Comparison of ENCODE assay signal across 1 cellular context in the genomic region with DNA sequence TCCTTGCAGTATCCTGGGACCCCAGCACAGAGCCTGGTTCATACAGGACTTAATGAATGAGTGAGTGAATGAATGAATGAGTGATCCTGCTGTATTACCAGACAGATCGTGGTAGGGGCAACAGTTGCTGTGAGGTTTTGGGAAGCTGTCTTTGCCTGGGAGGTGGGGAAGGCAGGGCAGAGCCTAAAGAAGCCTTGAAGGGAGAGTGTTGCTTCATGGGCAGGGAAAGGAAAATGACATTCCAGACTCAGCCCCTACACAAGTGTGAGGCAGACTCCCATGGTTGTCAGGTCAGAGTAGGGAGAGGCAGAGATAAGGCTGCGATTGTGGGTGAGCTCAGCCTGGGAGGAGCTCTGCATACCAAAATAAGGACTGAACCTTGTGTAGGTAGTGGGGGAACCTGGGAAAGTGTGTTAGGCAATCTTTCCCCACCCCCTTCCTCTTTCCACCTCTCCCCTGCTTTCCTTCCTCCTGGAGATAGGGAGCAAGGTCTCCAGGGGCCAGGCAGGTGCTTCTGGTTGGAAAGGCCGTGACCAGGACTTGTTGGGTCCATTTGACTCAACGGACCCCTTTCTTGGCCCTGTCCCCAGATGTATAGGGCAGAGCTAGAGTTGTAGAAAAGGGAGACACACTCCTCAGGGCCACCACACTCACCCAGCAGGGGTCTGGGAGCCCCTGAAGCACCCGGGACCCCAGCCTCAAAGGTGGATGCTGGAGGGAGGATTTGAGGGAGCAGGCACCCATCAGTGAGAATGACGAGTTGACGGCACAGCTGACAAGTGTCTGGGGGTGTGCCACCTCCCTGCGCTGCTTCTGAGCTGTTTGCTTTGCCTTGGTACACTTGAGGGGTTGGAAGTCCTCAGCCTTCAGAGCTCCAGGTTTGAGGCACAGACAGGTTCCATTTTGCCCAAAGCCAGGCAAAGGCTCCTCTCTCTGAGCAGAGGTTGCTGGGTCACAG.
A peak's percentile ranks its signal among the peaks of the same experiment; 100 is the strongest.
TF ChIP-seq lines count a peak whose summit lies in the region.

No MANE protein-coding gene starts in this region.

TF ChIP-seq in HepG2, 621 proteins besides CTCF, POLR2A, EP300 and RAD21 (continued from another document and continues in another):
- 0 out of 2 replicates have a peak, but pooled peaks have one; percentile 49 for TF ChIP-seq AKAP8 (CRISPR knock-in tag; IDR thresholded peaks at IDR 0.05)
- TF ChIP-seq ZFP36 (IDR thresholded peaks at IDR 0.05; ENCODE audit: borderline replicate concordance, low read depth, low read length, partially characterized antibody), result no peak
- TF ChIP-seq EZH2 (conservative IDR thresholded peaks at IDR 0.05; ENCODE audit: low read depth, low read length), result no peak
- 0 out of 2 replicates have a peak, but pooled peaks have one; percentile 80 for TF ChIP-seq ZNF136 (CRISPR knock-in tag; IDR thresholded peaks at IDR 0.05; ENCODE audit: low read depth)
- no peak for TF ChIP-seq ZNF20 (CRISPR knock-in tag; IDR thresholded peaks at IDR 0.05)
- TF ChIP-seq, protein P1, sequence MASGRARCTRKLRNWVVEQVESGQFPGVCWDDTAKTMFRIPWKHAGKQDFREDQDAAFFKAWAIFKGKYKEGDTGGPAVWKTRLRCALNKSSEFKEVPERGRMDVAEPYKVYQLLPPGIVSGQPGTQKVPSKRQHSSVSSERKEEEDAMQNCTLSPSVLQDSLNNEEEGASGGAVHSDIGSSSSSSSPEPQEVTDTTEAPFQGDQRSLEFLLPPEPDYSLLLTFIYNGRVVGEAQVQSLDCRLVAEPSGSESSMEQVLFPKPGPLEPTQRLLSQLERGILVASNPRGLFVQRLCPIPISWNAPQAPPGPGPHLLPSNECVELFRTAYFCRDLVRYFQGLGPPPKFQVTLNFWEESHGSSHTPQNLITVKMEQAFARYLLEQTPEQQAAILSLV (CRISPR knock-in tag; IDR thresholded peaks at IDR 0.05; ENCODE audit: borderline replicate concordance), result no peak; the same call in 1 of the 2 replicates
- TF ChIP-seq, protein P2, sequence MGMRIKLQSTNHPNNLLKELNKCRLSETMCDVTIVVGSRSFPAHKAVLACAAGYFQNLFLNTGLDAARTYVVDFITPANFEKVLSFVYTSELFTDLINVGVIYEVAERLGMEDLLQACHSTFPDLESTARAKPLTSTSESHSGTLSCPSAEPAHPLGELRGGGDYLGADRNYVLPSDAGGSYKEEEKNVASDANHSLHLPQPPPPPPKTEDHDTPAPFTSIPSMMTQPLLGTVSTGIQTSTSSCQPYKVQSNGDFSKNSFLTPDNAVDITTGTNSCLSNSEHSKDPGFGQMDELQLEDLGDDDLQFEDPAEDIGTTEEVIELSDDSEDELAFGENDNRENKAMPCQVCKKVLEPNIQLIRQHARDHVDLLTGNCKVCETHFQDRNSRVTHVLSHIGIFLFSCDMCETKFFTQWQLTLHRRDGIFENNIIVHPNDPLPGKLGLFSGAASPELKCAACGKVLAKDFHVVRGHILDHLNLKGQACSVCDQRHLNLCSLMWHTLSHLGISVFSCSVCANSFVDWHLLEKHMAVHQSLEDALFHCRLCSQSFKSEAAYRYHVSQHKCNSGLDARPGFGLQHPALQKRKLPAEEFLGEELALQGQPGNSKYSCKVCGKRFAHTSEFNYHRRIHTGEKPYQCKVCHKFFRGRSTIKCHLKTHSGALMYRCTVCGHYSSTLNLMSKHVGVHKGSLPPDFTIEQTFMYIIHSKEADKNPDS (CRISPR knock-in tag; IDR thresholded peaks at IDR 0.05), result peak; percentile 65; the same call in 1 of the 2 replicates
- no peak for TF ChIP-seq SATB2 (CRISPR knock-in tag; IDR thresholded peaks at IDR 0.05)
- 0 out of 2 replicates have a peak, but pooled peaks have one; percentile 7 for TF ChIP-seq ZNF644 (CRISPR knock-in tag; IDR thresholded peaks at IDR 0.05; ENCODE audit: low read depth)
- no peak for TF ChIP-seq ZNF674 (CRISPR knock-in tag; IDR thresholded peaks at IDR 0.05; ENCODE audit: low read depth)
- TF ChIP-seq, protein P3, sequence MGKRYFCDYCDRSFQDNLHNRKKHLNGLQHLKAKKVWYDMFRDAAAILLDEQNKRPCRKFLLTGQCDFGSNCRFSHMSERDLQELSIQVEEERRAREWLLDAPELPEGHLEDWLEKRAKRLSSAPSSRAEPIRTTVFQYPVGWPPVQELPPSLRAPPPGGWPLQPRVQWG (CRISPR knock-in tag; IDR thresholded peaks at IDR 0.05; ENCODE audit: borderline replicate concordance, low read depth), result no peak
- TF ChIP-seq, protein P4, sequence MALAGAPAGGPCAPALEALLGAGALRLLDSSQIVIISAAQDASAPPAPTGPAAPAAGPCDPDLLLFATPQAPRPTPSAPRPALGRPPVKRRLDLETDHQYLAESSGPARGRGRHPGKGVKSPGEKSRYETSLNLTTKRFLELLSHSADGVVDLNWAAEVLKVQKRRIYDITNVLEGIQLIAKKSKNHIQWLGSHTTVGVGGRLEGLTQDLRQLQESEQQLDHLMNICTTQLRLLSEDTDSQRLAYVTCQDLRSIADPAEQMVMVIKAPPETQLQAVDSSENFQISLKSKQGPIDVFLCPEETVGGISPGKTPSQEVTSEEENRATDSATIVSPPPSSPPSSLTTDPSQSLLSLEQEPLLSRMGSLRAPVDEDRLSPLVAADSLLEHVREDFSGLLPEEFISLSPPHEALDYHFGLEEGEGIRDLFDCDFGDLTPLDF (CRISPR knock-in tag; IDR thresholded peaks at IDR 0.05), result no peak
- no peak for TF ChIP-seq GABPA (IDR thresholded peaks at IDR 0.05; ENCODE audit: low read depth, low read length)
- no peak for TF ChIP-seq GABPA (CRISPR knock-in tag; IDR thresholded peaks at IDR 0.05; ENCODE audit: low read depth)
- peak; percentile 29; the same call in 1 of the 2 replicates for TF ChIP-seq ZNF564 (CRISPR knock-in tag; IDR thresholded peaks at IDR 0.05)
- TF ChIP-seq, protein P5, sequence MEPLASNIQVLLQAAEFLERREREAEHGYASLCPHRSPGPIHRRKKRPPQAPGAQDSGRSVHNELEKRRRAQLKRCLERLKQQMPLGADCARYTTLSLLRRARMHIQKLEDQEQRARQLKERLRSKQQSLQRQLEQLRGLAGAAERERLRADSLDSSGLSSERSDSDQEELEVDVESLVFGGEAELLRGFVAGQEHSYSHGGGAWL (CRISPR knock-in tag; IDR thresholded peaks at IDR 0.05), result no peak
- 0 out of 2 replicates have a peak, but pooled peaks have one; percentile 15 for TF ChIP-seq BCL6 (CRISPR knock-in tag; IDR thresholded peaks at IDR 0.05)
- TF ChIP-seq, protein P6, sequence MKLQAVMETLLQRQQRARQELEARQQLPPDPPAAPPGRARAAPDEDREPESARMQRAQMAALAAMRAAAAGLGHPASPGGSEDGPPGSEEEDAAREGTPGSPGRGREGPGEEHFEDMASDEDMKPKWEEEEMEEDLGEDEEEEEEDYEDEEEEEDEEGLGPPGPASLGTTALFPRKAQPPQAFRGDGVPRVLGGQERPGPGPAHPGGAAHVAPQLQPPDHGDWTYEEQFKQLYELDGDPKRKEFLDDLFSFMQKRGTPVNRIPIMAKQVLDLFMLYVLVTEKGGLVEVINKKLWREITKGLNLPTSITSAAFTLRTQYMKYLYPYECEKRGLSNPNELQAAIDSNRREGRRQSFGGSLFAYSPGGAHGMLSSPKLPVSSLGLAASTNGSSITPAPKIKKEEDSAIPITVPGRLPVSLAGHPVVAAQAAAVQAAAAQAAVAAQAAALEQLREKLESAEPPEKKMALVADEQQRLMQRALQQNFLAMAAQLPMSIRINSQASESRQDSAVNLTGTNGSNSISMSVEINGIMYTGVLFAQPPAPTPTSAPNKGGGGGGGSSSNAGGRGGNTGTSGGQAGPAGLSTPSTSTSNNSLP (IDR thresholded peaks at IDR 0.05; ENCODE audit: low read depth, low read length), result no peak
- TF ChIP-seq TCF12 (IDR thresholded peaks at IDR 0.05), result no peak
- TF ChIP-seq TCF12 (CRISPR knock-in tag; IDR thresholded peaks at IDR 0.05), result no peak
- peak; percentile 44 for TF ChIP-seq FOXA3 (CRISPR knock-in tag; IDR thresholded peaks at IDR 0.05)
- no peak for TF ChIP-seq ZNF207 (IDR thresholded peaks at IDR 0.05; ENCODE audit: borderline replicate concordance)
- no peak for TF ChIP-seq ZNF367 (CRISPR knock-in tag; IDR thresholded peaks at IDR 0.05; ENCODE audit: borderline replicate concordance)
- TF ChIP-seq EEA1 (CRISPR knock-in tag; IDR thresholded peaks at IDR 0.05; ENCODE audit: borderline replicate concordance), result 0 out of 2 replicates have a peak, but pooled peaks have one; percentile 35
- no peak for TF ChIP-seq POLR2AphosphoS2 (IDR thresholded peaks at IDR 0.05; ENCODE audit: low read depth, low read length)
- TF ChIP-seq ARID2 (CRISPR knock-in tag; IDR thresholded peaks at IDR 0.05; ENCODE audit: borderline replicate concordance), result no peak
- no peak for TF ChIP-seq SRSF1 (optimal IDR thresholded peaks at IDR 0.05; ENCODE audit: low read depth, low read length)
- TF ChIP-seq ZNF850 (CRISPR knock-in tag; conservative IDR thresholded peaks at IDR 0.05), result no peak
- no peak for TF ChIP-seq AGO2 (optimal IDR thresholded peaks at IDR 0.05; ENCODE audit: low read depth, low read length)
- TF ChIP-seq CCAR2 (optimal IDR thresholded peaks at IDR 0.05; ENCODE audit: low read depth, low read length), result no peak
- TF ChIP-seq SOX13 (IDR thresholded peaks at IDR 0.05), result no peak
- TF ChIP-seq SOX13 (CRISPR knock-in tag; conservative IDR thresholded peaks at IDR 0.05 in 1 of 2, IDR thresholded peaks at IDR 0.05 in 1 of 2), result peak in 1 of 2 experiments; percentile 79; a peak in 2 of 4 replicates
- TF ChIP-seq, protein P7, sequence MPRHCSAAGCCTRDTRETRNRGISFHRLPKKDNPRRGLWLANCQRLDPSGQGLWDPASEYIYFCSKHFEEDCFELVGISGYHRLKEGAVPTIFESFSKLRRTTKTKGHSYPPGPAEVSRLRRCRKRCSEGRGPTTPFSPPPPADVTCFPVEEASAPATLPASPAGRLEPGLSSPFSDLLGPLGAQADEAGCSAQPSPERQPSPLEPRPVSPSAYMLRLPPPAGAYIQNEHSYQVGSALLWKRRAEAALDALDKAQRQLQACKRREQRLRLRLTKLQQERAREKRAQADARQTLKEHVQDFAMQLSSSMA (CRISPR knock-in tag; IDR thresholded peaks at IDR 0.05), result peak; percentile 80; the same call in 1 of the 2 replicates
- TF ChIP-seq, protein P8, sequence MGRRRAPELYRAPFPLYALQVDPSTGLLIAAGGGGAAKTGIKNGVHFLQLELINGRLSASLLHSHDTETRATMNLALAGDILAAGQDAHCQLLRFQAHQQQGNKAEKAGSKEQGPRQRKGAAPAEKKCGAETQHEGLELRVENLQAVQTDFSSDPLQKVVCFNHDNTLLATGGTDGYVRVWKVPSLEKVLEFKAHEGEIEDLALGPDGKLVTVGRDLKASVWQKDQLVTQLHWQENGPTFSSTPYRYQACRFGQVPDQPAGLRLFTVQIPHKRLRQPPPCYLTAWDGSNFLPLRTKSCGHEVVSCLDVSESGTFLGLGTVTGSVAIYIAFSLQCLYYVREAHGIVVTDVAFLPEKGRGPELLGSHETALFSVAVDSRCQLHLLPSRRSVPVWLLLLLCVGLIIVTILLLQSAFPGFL (CRISPR knock-in tag; IDR thresholded peaks at IDR 0.05), result no peak
- no peak; the same call in 1 of the 2 replicates for TF ChIP-seq NFYC (CRISPR knock-in tag; IDR thresholded peaks at IDR 0.05)
- no peak for TF ChIP-seq SIN3B (IDR thresholded peaks at IDR 0.05; ENCODE audit: low read length)
- TF ChIP-seq KAT8 (CRISPR knock-in tag; IDR thresholded peaks at IDR 0.05), result peak; percentile 80
- TF ChIP-seq, protein P9, sequence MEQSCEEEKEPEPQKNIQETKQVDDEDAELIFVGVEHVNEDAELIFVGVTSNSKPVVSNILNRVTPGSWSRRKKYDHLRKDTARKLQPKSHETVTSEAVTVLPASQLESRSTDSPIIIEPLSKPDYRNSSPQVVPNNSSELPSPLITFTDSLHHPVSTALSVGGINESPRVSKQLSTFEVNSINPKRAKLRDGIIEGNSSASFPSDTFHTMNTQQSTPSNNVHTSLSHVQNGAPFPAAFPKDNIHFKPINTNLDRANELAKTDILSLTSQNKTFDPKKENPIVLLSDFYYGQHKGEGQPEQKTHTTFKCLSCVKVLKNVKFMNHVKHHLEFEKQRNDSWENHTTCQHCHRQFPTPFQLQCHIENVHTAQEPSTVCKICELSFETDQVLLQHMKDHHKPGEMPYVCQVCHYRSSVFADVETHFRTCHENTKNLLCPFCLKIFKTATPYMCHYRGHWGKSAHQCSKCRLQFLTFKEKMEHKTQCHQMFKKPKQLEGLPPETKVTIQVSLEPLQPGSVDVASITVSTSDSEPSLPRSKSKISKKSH (CRISPR knock-in tag; IDR thresholded peaks at IDR 0.05; ENCODE audit: borderline replicate concordance), result no peak
- no peak for TF ChIP-seq ZNF496 (CRISPR knock-in tag; IDR thresholded peaks at IDR 0.05; ENCODE audit: insufficient replicate concordance)
- TF ChIP-seq, protein P10, sequence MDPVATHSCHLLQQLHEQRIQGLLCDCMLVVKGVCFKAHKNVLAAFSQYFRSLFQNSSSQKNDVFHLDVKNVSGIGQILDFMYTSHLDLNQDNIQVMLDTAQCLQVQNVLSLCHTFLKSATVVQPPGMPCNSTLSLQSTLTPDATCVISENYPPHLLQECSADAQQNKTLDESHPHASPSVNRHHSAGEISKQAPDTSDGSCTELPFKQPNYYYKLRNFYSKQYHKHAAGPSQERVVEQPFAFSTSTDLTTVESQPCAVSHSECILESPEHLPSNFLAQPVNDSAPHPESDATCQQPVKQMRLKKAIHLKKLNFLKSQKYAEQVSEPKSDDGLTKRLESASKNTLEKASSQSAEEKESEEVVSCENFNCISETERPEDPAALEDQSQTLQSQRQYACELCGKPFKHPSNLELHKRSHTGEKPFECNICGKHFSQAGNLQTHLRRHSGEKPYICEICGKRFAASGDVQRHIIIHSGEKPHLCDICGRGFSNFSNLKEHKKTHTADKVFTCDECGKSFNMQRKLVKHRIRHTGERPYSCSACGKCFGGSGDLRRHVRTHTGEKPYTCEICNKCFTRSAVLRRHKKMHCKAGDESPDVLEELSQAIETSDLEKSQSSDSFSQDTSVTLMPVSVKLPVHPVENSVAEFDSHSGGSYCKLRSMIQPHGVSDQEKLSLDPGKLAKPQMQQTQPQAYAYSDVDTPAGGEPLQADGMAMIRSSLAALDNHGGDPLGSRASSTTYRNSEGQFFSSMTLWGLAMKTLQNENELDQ (CRISPR knock-in tag; IDR thresholded peaks at IDR 0.05; ENCODE audit: borderline replicate concordance), result no peak
- TF ChIP-seq ZNF34 (CRISPR knock-in tag; IDR thresholded peaks at IDR 0.05; ENCODE audit: borderline replicate concordance), result no peak
- TF ChIP-seq ZNF703 (CRISPR knock-in tag; IDR thresholded peaks at IDR 0.05; ENCODE audit: borderline replicate concordance), result no peak
- TF ChIP-seq ZSCAN21 (CRISPR knock-in tag; IDR thresholded peaks at IDR 0.05; ENCODE audit: borderline replicate concordance), result peak; percentile 47; the same call in 1 of the 2 replicates
